ENCODE assay signal across 1 cellular context in genomic region chr9:34454571-34455065, GRCh38.
TF ChIP-seq lines count a peak whose summit lies in the region.

No MANE protein-coding gene starts in this region.

TF ChIP-seq in IMR-90, 13 proteins besides CTCF, POLR2A, EP300 and RAD21:
- TF ChIP-seq FOS (IDR thresholded peaks at IDR 0.05; ENCODE audit: low read depth, low read length) (peak; percentile 22; the same call in 1 of the 2 replicates), MXI1 (IDR thresholded peaks at IDR 0.05; ENCODE audit: borderline replicate concordance, low read depth, low read length) (no peak), CHD1 (IDR thresholded peaks at IDR 0.05; ENCODE audit: low read depth, low read length) (no peak), RCOR1 (IDR thresholded peaks at IDR 0.05; ENCODE audit: insufficient replicate concordance, low read length) (no peak), CEBPB (IDR thresholded peaks at IDR 0.05; ENCODE audit: low read depth, low read length) (peak; percentile 72), USF2 (IDR thresholded peaks at IDR 0.05; ENCODE audit: low read depth, low read length) (peak; percentile 78)
TF ChIP-seq in IMR-90: peak in this region for 3.
